34 cellular contexts compared by ENCODE assay signal in genomic region chr16:23039118-23039517, GRCh38.
"Had no signal": no experiment of that assay in that cellular context is flagged by ENCODE, and none has a peak within 500 bp of the region (broad histone marks: within the 10 kb centered on the region; RNA-seq: fewer than 3 reads in every experiment).

No MANE protein-coding gene starts in this region.

- DNase-seq: Karpas-422, Kasumi-1, MG63, MM.1S, MV-4-11, NCI-H1048, NCI-H1092, NCI-H1092 treated with DMSO at 0.1 percent for 48 hours, NCI-H1105, NCI-H1105 treated with DMSO at 0.1 percent for 48 hours, NCI-H1417, NCI-H1417 treated with DMSO at 0.1 percent for 48 hours, NCI-H1436, NCI-H1436 treated with DMSO at 0.1 percent for 48 hours, NCI-H146, NCI-H1694, NCI-H1694 treated with DMSO at 0.1 percent for 48 hours, NCI-H187, NCI-H187 treated with DMSO at 0.1 percent for 48 hours, NCI-H1930, NCI-H2029, NCI-H2029 treated with DMSO at 0.1 percent for 48 hours, NCI-H2081, NCI-H2081 treated with DMSO at 0.1 percent for 48 hours, NCI-H2107, NCI-H2171, NCI-H2171 treated with DMSO at 0.1 percent for 48 hours, NCI-H2227 treated with DMSO at 0.1 percent for 48 hours, NCI-H226, NCI-H345, NCI-H446, NCI-H446 treated with DMSO at 0.1 percent for 48 hours, NCI-H510A, NCI-H510A treated with DMSO at 0.1 percent for 48 hours had no signal

- H3K27me3 ChIP-seq: MG63 had no signal

- H3K36me3 ChIP-seq: MG63 had no signal

- H3K9me3 ChIP-seq: MG63 had no signal

- H3K4me3 ChIP-seq: MG63 had no signal
